Comparison of ENCODE assay signal across 1 cellular context in the genomic region with DNA sequence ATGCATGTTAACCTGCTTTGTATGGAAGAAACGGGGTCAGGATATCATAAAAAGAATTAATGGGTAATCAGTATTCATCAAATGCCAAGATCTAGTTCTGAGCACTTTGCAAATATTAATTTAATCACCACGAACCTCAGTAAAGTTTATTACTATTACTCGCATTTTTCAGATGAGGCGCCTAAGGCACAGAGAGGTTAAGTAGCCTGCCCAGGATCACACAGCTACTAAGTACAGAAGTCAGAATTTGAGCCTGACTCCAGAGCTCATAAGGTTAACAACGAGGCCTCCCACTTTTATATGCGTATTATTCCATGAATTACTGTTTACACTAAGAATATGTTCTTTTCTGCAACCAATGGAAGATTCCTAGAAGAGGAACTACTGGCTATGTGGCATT.
TF ChIP-seq lines count a peak whose summit lies in the region.

No MANE protein-coding gene starts in this region.

TF ChIP-seq in H1, 55 proteins besides CTCF, POLR2A, EP300 and RAD21:
- TF ChIP-seq CREB1 (IDR thresholded peaks at IDR 0.05) (no peak), SIRT6 (IDR thresholded peaks at IDR 0.05; ENCODE audit: low read length) (no peak), GTF2F1 (IDR thresholded peaks at IDR 0.05; ENCODE audit: borderline replicate concordance, low read depth, low read length) (no peak)
- TF ChIP-seq, protein P1, sequence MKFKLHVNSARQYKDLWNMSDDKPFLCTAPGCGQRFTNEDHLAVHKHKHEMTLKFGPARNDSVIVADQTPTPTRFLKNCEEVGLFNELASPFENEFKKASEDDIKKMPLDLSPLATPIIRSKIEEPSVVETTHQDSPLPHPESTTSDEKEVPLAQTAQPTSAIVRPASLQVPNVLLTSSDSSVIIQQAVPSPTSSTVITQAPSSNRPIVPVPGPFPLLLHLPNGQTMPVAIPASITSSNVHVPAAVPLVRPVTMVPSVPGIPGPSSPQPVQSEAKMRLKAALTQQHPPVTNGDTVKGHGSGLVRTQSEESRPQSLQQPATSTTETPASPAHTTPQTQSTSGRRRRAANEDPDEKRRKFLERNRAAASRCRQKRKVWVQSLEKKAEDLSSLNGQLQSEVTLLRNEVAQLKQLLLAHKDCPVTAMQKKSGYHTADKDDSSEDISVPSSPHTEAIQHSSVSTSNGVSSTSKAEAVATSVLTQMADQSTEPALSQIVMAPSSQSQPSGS (IDR thresholded peaks at IDR 0.05; ENCODE audit: low read length) = no peak
